11 cellular contexts compared by ENCODE assay signal in genomic region chr4:153710681-153711080, GRCh38. TPM values are rescaled to one million over a fixed set of nuclear protein-coding genes. Genes with fewer than 3 reads are reported as not detected.
"Had no signal": no experiment of that assay in that cellular context is flagged by ENCODE, and none has a peak within 500 bp of the region (broad histone marks: within the 10 kb centered on the region; RNA-seq: fewer than 3 reads in every experiment).

No MANE protein-coding gene starts in this region.

- H2AFZ ChIP-seq: GM23248, GM23338 had no signal

- DNase-seq: GM23248, GOT3, H7, H9, HCEC 1CT, HFFc6 had no signal

- H3K9me3 ChIP-seq: HAP-1 had no signal

- H3K9ac ChIP-seq: GM23248 had no signal

- H3K4me2 ChIP-seq: GM23338 had no signal

- H3K4me1 ChIP-seq: HAP-1 had no signal

- H3K36me3 ChIP-seq: HAP-1 had no signal

- H3K4me3 ChIP-seq: GM23248, GM23338, HAP-1 had no signal

- FAIRE-seq: H1, H54 had no signal

- H3K27ac ChIP-seq: GM23248 had no signal

RNA-seq across cellular contexts. Expression of gene TLR2, which starts 26.6 kb away (rescaled TPM):
- total RNA-seq: GM23248, H4, HFFc6 had no signal
- polyA plus RNA-seq: GM23248 had no signal

RNA-seq across cellular contexts. Expression of gene RNF175, which starts 49.1 kb away (rescaled TPM):
- total RNA-seq: GM23248, H4, HFFc6 had no signal
- polyA plus RNA-seq: GM23248 had no signal
